Comparison of ENCODE assay signal across 10 cellular contexts in genomic region chr4:78568640-78569261, GRCh38. TPM values are rescaled to one million over a fixed set of nuclear protein-coding genes. Genes with fewer than 3 reads are reported as not detected.
DNase-seq lines count a peak whose midpoint lies in the region; ATAC-seq and TF ChIP-seq lines count a peak whose summit lies in the region.
"Had no signal": no experiment of that assay in that cellular context is flagged by ENCODE, and none has a peak within 500 bp of the region (broad histone marks: within the 10 kb centered on the region; RNA-seq: fewer than 3 reads in every experiment).

No MANE protein-coding gene starts in this region.

- TF ChIP-seq EP300 in esophagus muscularis mucosa (IDR thresholded peaks at IDR 0.05), result no peak
- no peak for TF ChIP-seq EP300 in stomach (IDR thresholded peaks at IDR 0.05)

- ATAC-seq in GM19452 (IDR thresholded peaks at IDR 0.05; ENCODE audit: unreplicated experiment) (peak; percentile 73), HG03135 (IDR thresholded peaks at IDR 0.05; ENCODE audit: unreplicated experiment) (peak; percentile 80), GM18868 (IDR thresholded peaks at IDR 0.05; ENCODE audit: unreplicated experiment) (no peak)

- no peaks in the 10 kb centered on the region for H3K27me3 ChIP-seq in esophagus muscularis mucosa
- H3K27me3 ChIP-seq in stomach, result no peaks in the 10 kb centered on the region
- no peaks in the 10 kb centered on the region for H3K27me3 ChIP-seq in MG63

- 49% methylated on average over 3 of the region's 3 CpGs for WGBS in esophagus muscularis mucosa
- 32 to 66% (median 48%) methylated on average over 3 of the region's 3 CpGs for WGBS in stomach, 5 donors

- TF ChIP-seq POLR2A in esophagus muscularis mucosa (IDR thresholded peaks at IDR 0.05; ENCODE audit: low read depth) (no peak), stomach (IDR thresholded peaks at IDR 0.05) (no peak)

- peaks cover 27 to 69% (median 61%) of the 10 kb centered on the region in 4 donors for H3K4me1 ChIP-seq in esophagus muscularis mucosa
- H3K4me1 ChIP-seq in stomach, result peaks cover 33 to 52% (median 42%) of the 10 kb centered on the region in 4 donors

- peaks cover 0 to 11% (median 7%) of the 10 kb centered on the region in 4 donors for H3K36me3 ChIP-seq in esophagus muscularis mucosa
- H3K36me3 ChIP-seq in stomach, result peaks cover 0 to 7% (median 5%) of the 10 kb centered on the region in 4 donors
- no peaks in the 10 kb centered on the region for H3K36me3 ChIP-seq in MG63

- TF ChIP-seq CTCF in esophagus muscularis mucosa (IDR thresholded peaks at IDR 0.05) (no peak), stomach (IDR thresholded peaks at IDR 0.05) (no peak)

- intact Hi-C loops in esophagus muscularis mucosa (cut with DNase I) (no loop called here), stomach (cut with DNase I; ENCODE audit: low total_unique reads) (no loop called here)

- H3K4me3 ChIP-seq in esophagus muscularis mucosa, result peak overlapping the region in 2 of 4 donors; percentile 9 to 17
- H3K4me3 ChIP-seq in stomach, result no peak overlapping the region
- H3K4me3 ChIP-seq in MG63, result no peak overlapping the region

- peak overlapping the region; percentile 63 to 76 (median 67) for H3K27ac ChIP-seq in esophagus muscularis mucosa (replicated peaks in 1 of 4)
- peak overlapping the region; percentile 51 to 71 (median 59) for H3K27ac ChIP-seq in stomach

- no peaks in the 10 kb centered on the region for H3K9me3 ChIP-seq in esophagus muscularis mucosa
- no peaks in the 10 kb centered on the region for H3K9me3 ChIP-seq in stomach
- H3K9me3 ChIP-seq in MG63, result no peaks in the 10 kb centered on the region

- DNase-seq in esophagus muscularis mucosa (ENCODE audit: extremely low spot score), result no peak
- DNase-seq in stomach, result no peak
- no peak for DNase-seq in iPS-NIHi7 (ENCODE audit: extremely low spot score)
- no peak for DNase-seq in COLO668 (lab: John Stamatoyannopoulos, UW; ENCODE audit: unreplicated experiment)
- DNase-seq in MG63, result no peak
- DNase-seq: activated CD4-positive, alpha-beta T cell treated with anti-CD3 and anti-CD28 coated beads, Interleukin-2, amount 10 ng/mL, durations not matched to agents 7 days and 5 days; left cardiac atrium had no signal

RNA-seq across cellular contexts. Expression of gene ANXA3, which starts 17.2 kb away (rescaled TPM):
- total RNA-seq in esophagus muscularis mucosa, result 100 to 1,000 TPM in 3 of 4 donors, 10 to 100 TPM in 1; 98.4 to 216 (median 186) TPM
- 100 to 1,000 TPM in 4 of 5 donors, 10 to 100 TPM in 1; 26.1 to 235 (median 156) TPM for total RNA-seq in stomach
- 100 to 1,000 TPM in 2 of 3 donors, 10 to 100 TPM in 1; 90.0 to 184 (median 145) TPM for polyA plus RNA-seq in stomach
- 3.0 and 10.8 TPM in 2 replicates for total RNA-seq in MG63 (2014; rRNA removed; shearing (Covaris generic); ENCODE audit: low replicate concordance)
